In genomic region chr1:194825382-194825781, GRCh38 we compare ENCODE assay signal across 27 cellular contexts.
DNase-seq lines count a peak whose midpoint lies in the region; TF ChIP-seq lines count a peak whose summit lies in the region.
"Had no signal": no experiment of that assay in that cellular context is flagged by ENCODE, and none has a peak within 500 bp of the region (broad histone marks: within the 10 kb centered on the region; RNA-seq: fewer than 3 reads in every experiment).

No MANE protein-coding gene starts in this region.

- H3K4me2 ChIP-seq in H9 (ENCODE audit: insufficient read depth, insufficient read length, low read length) (no peak overlapping the region), PC-9 (no peak overlapping the region)
- H3K4me2 ChIP-seq: GM23338, hepatocyte had no signal

- CTCF ChIA-PET in PC-9 (lab: Charles Lee), result no interaction called here

- H3K79me1 ChIP-seq in H9 (ENCODE audit: insufficient read depth, low read depth, low read length, poor library complexity, severe bottlenecking), result no peaks in the 10 kb centered on the region

- H3K9me3 ChIP-seq in H9 (ENCODE audit: control insufficient read depth, low read depth, low read length), result no peaks in the 10 kb centered on the region
- no peaks in the 10 kb centered on the region for H3K9me3 ChIP-seq in PC-9 (ENCODE audit: insufficient read depth, low read depth)
- H3K9me3 ChIP-seq: colonic mucosa, esophagus squamous epithelium, suprapubic skin had no signal

- intact Hi-C loops in PC-9 (cut with micrococcal nuclease; ENCODE audit: unreplicated experiment), result no loop called here

- no peak overlapping the region for H4K5ac ChIP-seq in H9 (ENCODE audit: insufficient read length, low read depth, low read length)

- H4K91ac ChIP-seq in H9 (ENCODE audit: insufficient read length, low read depth, low read length), result no peak overlapping the region

- H2BK5ac ChIP-seq in H9 (ENCODE audit: insufficient read length, low read length), result no peak overlapping the region

- POLR2A ChIA-PET in PC-9 (lab: Charles Lee; ENCODE audit: unreplicated experiment), result no interaction called here

- H3K27me3 ChIP-seq in H9 (ENCODE audit: insufficient read depth, low read length), result no peaks in the 10 kb centered on the region
- no peaks in the 10 kb centered on the region for H3K27me3 ChIP-seq in PC-9 (ENCODE audit: insufficient read depth, low read depth)
- H3K27me3 ChIP-seq: colonic mucosa, esophagus squamous epithelium, hepatocyte, suprapubic skin had no signal

- H3K9me3 Mint-ChIP-seq in H9 (no peaks in the 10 kb centered on the region), type B pancreatic cell (no peaks in the 10 kb centered on the region)
- H3K9me3 Mint-ChIP-seq: GM23338, IgD-negative memory B cell had no signal

- no peak overlapping the region for H3T11ph ChIP-seq in H9 (ENCODE audit: low read length)

- no peak overlapping the region for H2BK15ac ChIP-seq in H9 (ENCODE audit: low read depth, low read length)

- H2BK12ac ChIP-seq in H9 (ENCODE audit: insufficient read length, low read depth, low read length), result no peak overlapping the region

- H4K8ac ChIP-seq in H9 (replicated peaks; ENCODE audit: insufficient read length, low read depth, low read length), result no peak overlapping the region

- DNase-seq in H9 (no peak), PC-9 (no peak), choroid plexus epithelial cell (ENCODE audit: low read depth) (no peak), type B pancreatic cell (ENCODE audit: extremely low spot score, unreplicated experiment) (no peak), SW 1271 (lab: John Stamatoyannopoulos, UW) (no peak), D341Med (ENCODE audit: low spot score) (no peak)
- no peak for DNase-seq in activated CD4-positive, alpha-beta T cell treated with anti-CD3 and anti-CD28 coated beads for 48 hours
- DNase-seq: activated CD4-positive, alpha-beta T cell treated with anti-CD3 and anti-CD28 coated beads, Interleukin-2, amount 50 U/mL, for 1 hour; activated CD8-positive, alpha-beta memory T cell treated with anti-CD3 and anti-CD28 coated beads, Interleukin-2, amount 10 ng/mL, durations not matched to agents 7 days and 5 days; activated naive CD4-positive, alpha-beta T cell treated with Interleukin-2 at 50 U/mL for 16 hours; activated T-cell treated with anti-CD3 and anti-CD28 coated beads, Interleukin-2, amount 50 U/mL, for 48 hours; amniotic stem cell; colonic mucosa; esophagus squamous epithelium; NCI-H1105 treated with DMSO at 0.1 percent for 48 hours; NCI-H2081; NCI-H774; OCI-M1; posterior cingulate gyrus; Right ventricle myocardium superior; stimulated activated naive B cell treated with anti-CD40 and anti-IgM and Interleukin-4, amounts not matched to agents 10 μg/mL and 1 μg/mL and 100 μg/mL, for 72 hours; T1000 had no signal

- H3K4ac ChIP-seq in H9 (ENCODE audit: low read depth, low read length), result no peak overlapping the region

- H2BK120ac ChIP-seq in H9 (ENCODE audit: low read depth, low read length, poor library complexity, severe bottlenecking), result no peak overlapping the region

- H3K9ac ChIP-seq in H9 (ENCODE audit: extremely low read depth, insufficient read length, low read length), result no peak overlapping the region

- no peak overlapping the region for H3K4me3 ChIP-seq in PC-9
- no peak overlapping the region for H3K4me3 ChIP-seq in choroid plexus epithelial cell (ENCODE audit: low read depth, low read length)
- H3K4me3 ChIP-seq: colonic mucosa, esophagus squamous epithelium, GM23338, hepatocyte, lung, suprapubic skin had no signal

- peak; percentile 35; the same call in 2 of the 3 replicates for TF ChIP-seq CTCF in H9 (conservative IDR thresholded peaks at IDR 0.05)
- TF ChIP-seq CTCF in PC-9 (conservative IDR thresholded peaks at IDR 0.05), result 0 out of 2 replicates have a peak, but pooled peaks have one; percentile 31
- peak; percentile 19 for TF ChIP-seq CTCF in choroid plexus epithelial cell (conservative IDR thresholded peaks at IDR 0.05; ENCODE audit: low read depth, low read length)
- TF ChIP-seq CTCF in type B pancreatic cell (conservative IDR thresholded peaks at IDR 0.05), result peak; percentile 61

- no TSS peak for BruUV-seq in PC-9 (replicated peaks; lab: Mats Ljungman, UMichigan)

- H3K27me3 Mint-ChIP-seq in H9 (ENCODE audit: low read depth) (peaks cover 2% of the 10 kb centered on the region; the same call in 1 of the 2 replicates), type B pancreatic cell (no peaks in the 10 kb centered on the region)
- H3K27me3 Mint-ChIP-seq: activated CD8-positive, alpha-beta memory T cell treated with anti-CD3 and anti-CD28 coated beads, Interleukin-2, amount 10 ng/mL, durations not matched to agents 7 days and 5 days; IgD-negative memory B cell; stimulated activated naive B cell treated with anti-CD40 and anti-IgM and Interleukin-4, amounts not matched to agents 10 μg/mL and 1 μg/mL and 100 μg/mL, for 72 hours had no signal

- H3K36me3 Mint-ChIP-seq in H9 (ENCODE audit: insufficient read depth in 1 of 3, low read depth in 3 of 3) (no peaks in the 10 kb centered on the region), type B pancreatic cell (no peaks in the 10 kb centered on the region)
- H3K36me3 Mint-ChIP-seq: activated CD8-positive, alpha-beta memory T cell treated with anti-CD3 and anti-CD28 coated beads, Interleukin-2, amount 10 ng/mL, durations not matched to agents 7 days and 5 days; IgD-negative memory B cell had no signal

- no peak overlapping the region for H2AK5ac ChIP-seq in H9 (ENCODE audit: insufficient read length, low read length)

- H3K27ac Mint-ChIP-seq in H9 (no peak overlapping the region), type B pancreatic cell (no peak overlapping the region)
- H3K27ac Mint-ChIP-seq: activated CD8-positive, alpha-beta memory T cell treated with anti-CD3 and anti-CD28 coated beads, Interleukin-2, amount 10 ng/mL, durations not matched to agents 7 days and 5 days; GM23338; IgD-negative memory B cell; stimulated activated naive B cell treated with anti-CD40 and anti-IgM and Interleukin-4, amounts not matched to agents 10 μg/mL and 1 μg/mL and 100 μg/mL, for 72 hours had no signal

- H3K4me1 ChIP-seq in H9 (ENCODE audit: insufficient read depth, low read length) (no peaks in the 10 kb centered on the region), PC-9 (replicated peaks; ENCODE audit: insufficient read depth) (no peaks in the 10 kb centered on the region)
- H3K4me1 ChIP-seq: colonic mucosa, esophagus squamous epithelium, suprapubic skin had no signal

- no peak overlapping the region for H3K23ac ChIP-seq in H9 (ENCODE audit: insufficient read length, low read depth, low read length)

- no CpG with 5 or more reads among the region's 1 CpG for WGBS in H9 (ENCODE audit: extremely low coverage, insufficient read length, low lambda C conversion rate)

- H3K4me3 Mint-ChIP-seq in H9 (no peak overlapping the region), type B pancreatic cell (no peak overlapping the region)
- H3K4me3 Mint-ChIP-seq: activated CD8-positive, alpha-beta memory T cell treated with anti-CD3 and anti-CD28 coated beads, Interleukin-2, amount 10 ng/mL, durations not matched to agents 7 days and 5 days; GM23338; IgD-negative memory B cell; stimulated activated naive B cell treated with anti-CD40 and anti-IgM and Interleukin-4, amounts not matched to agents 10 μg/mL and 1 μg/mL and 100 μg/mL, for 72 hours had no signal

- no peak overlapping the region for H2AFZ ChIP-seq in H9 (ENCODE audit: low read length)
- no peak overlapping the region for H2AFZ ChIP-seq in PC-9
- H2AFZ ChIP-seq: GM23338, hepatocyte had no signal

- H3K27ac ChIP-seq in H9 (ENCODE audit: insufficient read length, low read depth, low read length) (no peak overlapping the region), PC-9 (no peak overlapping the region)
- H3K27ac ChIP-seq: colonic mucosa, esophagus squamous epithelium, hepatocyte, suprapubic skin had no signal

- H3K79me2 ChIP-seq in H9 (ENCODE audit: insufficient read depth, low read length), result no peaks in the 10 kb centered on the region
- H3K79me2 ChIP-seq in PC-9 (ENCODE audit: low read depth), result no peaks in the 10 kb centered on the region
- H3K79me2 ChIP-seq: hepatocyte had no signal

- H2BK20ac ChIP-seq in H9 (ENCODE audit: low read depth, low read length, poor library complexity, severe bottlenecking), result no peak overlapping the region

- H4K20me1 ChIP-seq in H9 (ENCODE audit: control insufficient read depth, insufficient read depth, insufficient read length), result no peaks in the 10 kb centered on the region
- no peaks in the 10 kb centered on the region for H4K20me1 ChIP-seq in PC-9 (ENCODE audit: insufficient read depth)

- H3F3A ChIP-seq in PC-9 (ENCODE audit: insufficient read depth, low read depth), result no peaks in the 10 kb centered on the region

- no peak overlapping the region for H3K18ac ChIP-seq in H9 (ENCODE audit: insufficient read length, low read depth, low read length)

- H3K56ac ChIP-seq in H9 (ENCODE audit: insufficient read length, low read depth, low read length), result no peak overlapping the region

- no peaks in the 10 kb centered on the region for H3K36me3 ChIP-seq in PC-9 (ENCODE audit: low read depth)
- H3K36me3 ChIP-seq: colonic mucosa, esophagus squamous epithelium, suprapubic skin had no signal

- H3K9me2 ChIP-seq in PC-9 (ENCODE audit: insufficient read depth), result no peaks in the 10 kb centered on the region

- H3K14ac ChIP-seq in H9 (ENCODE audit: insufficient read depth, low read length), result no peak overlapping the region

- H3K23me2 ChIP-seq in H9 (ENCODE audit: insufficient read length, low read depth, low read length, poor library complexity, severe bottlenecking), result no peaks in the 10 kb centered on the region

- no peaks in the 10 kb centered on the region for H3K4me1 Mint-ChIP-seq in H9
- no peaks in the 10 kb centered on the region for H3K4me1 Mint-ChIP-seq in type B pancreatic cell (ENCODE audit: unreplicated experiment)
- H3K4me1 Mint-ChIP-seq: activated CD8-positive, alpha-beta memory T cell treated with anti-CD3 and anti-CD28 coated beads, Interleukin-2, amount 10 ng/mL, durations not matched to agents 7 days and 5 days; GM23338 had no signal
